ENCODE assay signal across 8 cellular contexts in the genomic region with DNA sequence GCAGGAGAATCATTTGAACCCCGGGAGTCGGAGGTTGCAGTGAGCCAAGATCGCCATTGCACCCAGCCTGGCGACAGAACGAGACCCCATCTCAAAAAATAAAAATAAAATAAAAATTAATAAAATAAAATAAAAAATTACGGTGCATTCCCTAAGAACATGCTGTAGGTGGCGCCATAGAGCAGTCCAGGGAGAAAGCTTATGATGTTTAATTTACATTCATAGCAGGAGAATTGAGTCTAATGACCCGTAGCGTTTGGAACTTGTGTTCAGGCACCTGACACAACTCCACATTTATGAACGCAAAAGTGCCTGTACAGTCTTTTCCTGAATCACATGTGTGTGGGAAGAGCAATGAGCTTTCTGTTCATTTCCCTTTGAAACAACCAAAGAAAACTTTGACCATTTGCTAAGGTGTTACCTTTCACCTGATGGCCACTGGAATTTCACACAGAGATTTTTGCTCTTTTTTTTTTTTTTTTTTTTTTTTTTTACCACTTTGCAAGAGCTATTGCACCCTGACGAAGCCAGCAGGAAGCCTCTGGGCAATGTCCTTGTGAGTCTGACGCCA.
DNase-seq lines count a peak whose midpoint lies in the region; ATAC-seq, FAIRE-seq and TF ChIP-seq lines count a peak whose summit lies in the region.

No MANE protein-coding gene starts in this region.

- no peak overlapping the region for H2AFZ ChIP-seq in OCI-LY1 (ENCODE audit: low read length)

- H3K36me3 ChIP-seq in BE2C = no peaks in the 10 kb centered on the region
- no peaks in the 10 kb centered on the region for H3K36me3 ChIP-seq in OCI-LY1 (ENCODE audit: insufficient read depth, low read length)

- no peak for ATAC-seq in HG03159 (IDR thresholded peaks at IDR 0.05; ENCODE audit: unreplicated experiment)

- TF ChIP-seq CTCF in BE2C (IDR thresholded peaks at IDR 0.05; ENCODE audit: low read depth, low read length) (peak; percentile 73), GM12865 (IDR thresholded peaks at IDR 0.05; ENCODE audit: insufficient read depth, low read depth, low read length, missing control alignments) (peak; percentile 67), OCI-LY1 (IDR thresholded peaks at IDR 0.05; ENCODE audit: low read length) (peak; percentile 42)

- H3F3A ChIP-seq in OCI-LY1 (ENCODE audit: insufficient read depth, low read length) = no peaks in the 10 kb centered on the region

- DNase-seq in BE2C = no peak
- peak; percentile 49 for DNase-seq in GM12865 (ENCODE audit: low read depth)
- DNase-seq in pons (ENCODE audit: low spot score) = peak; percentile 25
- DNase-seq in NCI-H128 (lab: John Stamatoyannopoulos, UW; ENCODE audit: unreplicated experiment) = no peak
- no peak for DNase-seq in activated CD4-positive, CD25-positive, alpha-beta regulatory T cell treated with anti-CD3 and anti-CD28 coated beads, Interleukin-2, amount 50 U/mL, for 72 hours

- no peak overlapping the region for H3K27ac ChIP-seq in OCI-LY1 (ENCODE audit: low read depth, low read length, poor library complexity, severe bottlenecking)

- no peaks in the 10 kb centered on the region for H4K20me1 ChIP-seq in OCI-LY1 (ENCODE audit: insufficient read depth, low read length)

- no peak overlapping the region for H3K4me3 ChIP-seq in BE2C (ENCODE audit: low read depth, low read length)
- no peak overlapping the region for H3K4me3 ChIP-seq in GM12865 (ENCODE audit: low read depth, low read length)
- no peak overlapping the region for H3K4me3 ChIP-seq in OCI-LY1 (ENCODE audit: low read depth, low read length, poor library complexity, severe bottlenecking)

- H3K4me1 ChIP-seq in BE2C (no peaks in the 10 kb centered on the region), OCI-LY1 (ENCODE audit: insufficient read depth, low read length, severe bottlenecking) (peaks cover 6% of the 10 kb centered on the region)

- FAIRE-seq in endometrium (lab: Jason Lieb, UNC) = peak; percentile 78

- no peak overlapping the region for H3K9ac ChIP-seq in OCI-LY1 (ENCODE audit: low read length)

- H3K9me2 ChIP-seq in OCI-LY1 (ENCODE audit: low read depth, low read length) = no peaks in the 10 kb centered on the region

- peaks cover 11% of the 10 kb centered on the region for H3K27me3 ChIP-seq in BE2C
- no peaks in the 10 kb centered on the region for H3K27me3 ChIP-seq in OCI-LY1 (ENCODE audit: insufficient read depth, low read length)

- no peak overlapping the region; the same call in 1 of the 2 replicates for H3K4me2 ChIP-seq in OCI-LY1 (ENCODE audit: low read length)

- no peaks in the 10 kb centered on the region for H3K79me2 ChIP-seq in OCI-LY1 (ENCODE audit: insufficient read depth, low read length)

- no peaks in the 10 kb centered on the region for H3K9me3 ChIP-seq in BE2C
- H3K9me3 ChIP-seq in OCI-LY1 (ENCODE audit: low read length) = no peaks in the 10 kb centered on the region

Comparison
In these comparisons a context has a peak if more than half of its experiments do, and no peak if none do; other contexts are left out.
1. DNase-seq: peak in GM12865 (single experiment) and pons (single experiment); none in BE2C (single experiment), NCI-H128 (single experiment) and activated CD4-positive, CD25-positive, alpha-beta regulatory T cell treated with anti-CD3 and anti-CD28 coated beads, Interleukin-2, amount 50 U/mL, for 72 hours (single experiment).
2. Peak in every context shown above with its lines, with median percentiles within 50 percentile points of each other: CTCF ChIP-seq.